Comparison of ENCODE assay signal across 8 cellular contexts in genomic region chr15:40807028-40807887, GRCh38. TPM values are rescaled to one million over a fixed set of nuclear protein-coding genes. Genes with fewer than 3 reads are reported as not detected.
DNase-seq lines count a peak whose midpoint lies in the region; FAIRE-seq and TF ChIP-seq lines count a peak whose summit lies in the region.

Gene DNAJC17, minus strand, starts transcription at chr15:40807473. Its CDS starts 27 bp downstream, at chr15:40807446.
Gene ZFYVE19, plus strand, starts transcription at chr15:40807089. Its CDS starts 501 bp downstream, at chr15:40807590.

- in situ Hi-C loops in HAP-1 (cut with MboI; ENCODE audit: low sequenced_read_pairs) = no loop called here

- peaks cover 26% of the 10 kb centered on the region for H3K79me2 ChIP-seq in MM.1S (ENCODE audit: low read length)
- H3K79me2 ChIP-seq in neural cell (replicated peaks; ENCODE audit: insufficient read depth, low read length) = peaks cover 3% of the 10 kb centered on the region

- peak; percentile 98 for DNase-seq in HAP-1 (ENCODE audit: low spot score in 2 of 2)
- DNase-seq in MM.1S = peak; percentile 98
- DNase-seq in SIG-M5 (lab: John Stamatoyannopoulos, UW) = peak; percentile 89
- DNase-seq in activated gamma-delta T cell (lab: John Stamatoyannopoulos, UW) = peak; percentile 80
- DNase-seq in fibroblast of the conjunctiva (ENCODE audit: low read depth) = peak; percentile 99
- DNase-seq in stomach = peak; percentile 96

- H3K27ac ChIP-seq in MM.1S (ENCODE audit: low read length) (peak within 1 kb of the TSS; percentile 60; the same call in 1 of the 2 replicates), neural cell (ENCODE audit: low read length) (peak within 1 kb of the TSS; percentile 97), stomach (peak within 1 kb of the TSS; percentile 90 to 98 (median 94))

- no peak for TF ChIP-seq POLR2A in stomach (IDR thresholded peaks at IDR 0.05)

- TF ChIP-seq CTCF in MM.1S (IDR thresholded peaks at IDR 0.05; ENCODE audit: low read length) (peak; percentile 12; the same call in 1 of the 2 replicates), neural cell (IDR thresholded peaks at IDR 0.05; ENCODE audit: poor library complexity, severe bottlenecking) (peak; percentile 45), stomach (IDR thresholded peaks at IDR 0.05) (peak in 1 of 7 experiments; percentile 17)

- H3K27me3 ChIP-seq in HAP-1 (ENCODE audit: low read depth) (no peaks in the 10 kb centered on the region), MM.1S (replicated peaks; ENCODE audit: insufficient read depth, low read length) (no peaks in the 10 kb centered on the region), neural cell (ENCODE audit: insufficient read depth, low read depth, low read length) (no peaks in the 10 kb centered on the region), stomach (no peaks in the 10 kb centered on the region)

- peak within 1 kb of the TSS; percentile 86 for H3K9ac ChIP-seq in MM.1S (ENCODE audit: low read length)
- H3K9ac ChIP-seq in neural cell (ENCODE audit: low read length) = peak within 1 kb of the TSS; percentile 99

- H3K4me2 ChIP-seq in MM.1S (ENCODE audit: low read depth, low read length) (peak within 1 kb of the TSS; percentile 92), neural cell (ENCODE audit: low read length) (peak within 1 kb of the TSS; percentile 99)

- H3K4me3 ChIP-seq in HAP-1 (peak within 1 kb of the TSS; percentile 87), MM.1S (ENCODE audit: low read length) (peak within 1 kb of the TSS; percentile 95), neural cell (ENCODE audit: low read length) (peak within 1 kb of the TSS; percentile 96), stomach (peak within 1 kb of the TSS; percentile 81 to 99 (median 89))

- H3K36me3 ChIP-seq in HAP-1 (replicated peaks) (no peaks in the 10 kb centered on the region; the same call in 1 of the 2 replicates), MM.1S (replicated peaks; ENCODE audit: insufficient read depth, low read length) (no peaks in the 10 kb centered on the region), neural cell (ENCODE audit: insufficient read depth, low read length) (no peaks in the 10 kb centered on the region), stomach (peaks cover 8 to 33% (median 30%) of the 10 kb centered on the region in 4 donors)

- H3K9me2 ChIP-seq in MM.1S (replicated peaks; ENCODE audit: insufficient read depth, low read length) (no peaks in the 10 kb centered on the region), neural cell (ENCODE audit: insufficient read depth, low read length) (no peaks in the 10 kb centered on the region)

- 0 to 1% (median 1%) methylated on average over 50 to 64 of the region's 64 CpGs for WGBS in stomach, 5 donors

- H3K4me1 ChIP-seq in HAP-1 = peaks cover 12% of the 10 kb centered on the region
- H3K4me1 ChIP-seq in MM.1S (ENCODE audit: low read length) = 0 out of 2 replicates have a peak, but pooled peaks cover 6% of the 10 kb centered on the region
- H3K4me1 ChIP-seq in stomach = peaks cover 20 to 58% (median 42%) of the 10 kb centered on the region in 4 donors

- intact Hi-C loops in stomach (cut with DNase I; ENCODE audit: low total_unique reads) = no loop called here

- H3K9me3 ChIP-seq in HAP-1 (no peaks in the 10 kb centered on the region), MM.1S (replicated peaks; ENCODE audit: insufficient read depth, low read length) (no peaks in the 10 kb centered on the region), neural cell (ENCODE audit: low read length) (no peaks in the 10 kb centered on the region), stomach (no peaks in the 10 kb centered on the region)

- no peak for TF ChIP-seq EP300 in neural cell (conservative IDR thresholded peaks at IDR 0.05; ENCODE audit: poor library complexity, severe bottlenecking)
- TF ChIP-seq EP300 in stomach (IDR thresholded peaks at IDR 0.05) = no peak

- H2AFZ ChIP-seq in MM.1S (ENCODE audit: low read length) (peak within 1 kb of the TSS; percentile 100), neural cell (ENCODE audit: low read depth, low read length) (peak within 1 kb of the TSS; percentile 94)

- FAIRE-seq in G401.6 (lab: Jason Lieb, UNC) = peak; percentile 94

- no peak for TF ChIP-seq RAD21 in neural cell (conservative IDR thresholded peaks at IDR 0.05)

- H4K20me1 ChIP-seq in MM.1S (ENCODE audit: insufficient read depth, low read length) (no peaks in the 10 kb centered on the region), neural cell (ENCODE audit: insufficient read depth) (no peaks in the 10 kb centered on the region)

- H3F3A ChIP-seq in MM.1S (ENCODE audit: insufficient read depth, low read length) (peaks cover 4% of the 10 kb centered on the region; the same call in 1 of the 2 replicates), neural cell (ENCODE audit: insufficient read depth, low read length, poor library complexity, severe bottlenecking) (no peaks in the 10 kb centered on the region)

TF ChIP-seq in neural cell, 6 proteins besides CTCF, POLR2A, EP300 and RAD21:
- TF ChIP-seq TAF1 (IDR thresholded peaks at IDR 0.05; ENCODE audit: low read depth) = peak; percentile 90
- peak; percentile 61 for TF ChIP-seq POLR2AphosphoS5 (IDR thresholded peaks at IDR 0.05)
- peak; percentile 66 for TF ChIP-seq MXI1 (conservative IDR thresholded peaks at IDR 0.05; ENCODE audit: poor library complexity, severe bottlenecking)
- peak; percentile 56 for TF ChIP-seq REST (IDR thresholded peaks at IDR 0.05; ENCODE audit: borderline replicate concordance)
- peak; percentile 21 for TF ChIP-seq SMC3 (conservative IDR thresholded peaks at IDR 0.05; ENCODE audit: poor library complexity)
- no peak for TF ChIP-seq EZH2 (IDR thresholded peaks at IDR 0.05; ENCODE audit: borderline replicate concordance, insufficient read depth, low read length, poor library complexity, severe bottlenecking)

RNA-seq across cellular contexts. Expression of gene DNAJC17, which starts in this region (rescaled TPM):
- 68.5 and 79.6 TPM in 2 replicates for polyA plus RNA-seq in neural cell
- 23.6 and 37.9 TPM in 2 replicates for polyA minus RNA-seq in neural cell
- 10 to 100 TPM; 11.0 to 64.2 (median 22.9) TPM for total RNA-seq in stomach
- polyA plus RNA-seq in stomach = 10 to 100 TPM; 33.6 to 66.7 (median 53.9) TPM

RNA-seq across cellular contexts. Expression of gene ZFYVE19, which starts in this region (rescaled TPM):
- polyA plus RNA-seq in neural cell (48.2 and 63.7 TPM in 2 replicates), stomach (10 to 100 TPM; 14.4 to 31.0 (median 28.3) TPM)
- 19.0 and 25.3 TPM in 2 replicates for polyA minus RNA-seq in neural cell
- 10 to 100 TPM; 10.3 to 29.2 (median 18.7) TPM for total RNA-seq in stomach

Comparison
In these comparisons a context has a peak if more than half of its experiments do, and no peak if none do; other contexts are left out.
1. Peak in every context shown above with its lines: DNase-seq, H3K4me3 ChIP-seq and H3K27ac ChIP-seq.